Comparison of ENCODE assay signal across 1 cellular context in the genomic region with DNA sequence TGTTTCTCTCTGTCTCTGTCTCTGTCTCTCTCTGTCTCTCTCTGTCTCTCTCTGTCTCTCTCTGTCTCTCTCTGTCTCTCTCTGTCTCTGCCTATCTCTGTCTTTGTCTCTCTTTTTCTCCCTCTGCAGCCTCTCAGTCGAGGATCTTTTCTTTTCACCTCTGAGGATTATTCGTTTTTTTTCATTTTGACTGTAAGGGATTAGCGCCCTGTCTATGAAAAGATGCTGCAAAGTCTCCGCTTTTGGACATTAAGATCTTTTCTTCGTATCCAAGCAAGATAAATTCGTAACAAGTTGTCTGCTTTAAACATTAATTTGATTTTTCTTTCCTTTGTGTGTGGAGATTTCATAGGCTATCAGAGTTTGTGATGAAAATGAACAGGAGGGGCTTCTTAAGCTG.
TF ChIP-seq lines count a peak whose summit lies in the region.

No MANE protein-coding gene starts in this region.

TF ChIP-seq in GM23338, 12 proteins besides CTCF, POLR2A, EP300 and RAD21 (continued from another document):
- TF ChIP-seq, protein P1, sequence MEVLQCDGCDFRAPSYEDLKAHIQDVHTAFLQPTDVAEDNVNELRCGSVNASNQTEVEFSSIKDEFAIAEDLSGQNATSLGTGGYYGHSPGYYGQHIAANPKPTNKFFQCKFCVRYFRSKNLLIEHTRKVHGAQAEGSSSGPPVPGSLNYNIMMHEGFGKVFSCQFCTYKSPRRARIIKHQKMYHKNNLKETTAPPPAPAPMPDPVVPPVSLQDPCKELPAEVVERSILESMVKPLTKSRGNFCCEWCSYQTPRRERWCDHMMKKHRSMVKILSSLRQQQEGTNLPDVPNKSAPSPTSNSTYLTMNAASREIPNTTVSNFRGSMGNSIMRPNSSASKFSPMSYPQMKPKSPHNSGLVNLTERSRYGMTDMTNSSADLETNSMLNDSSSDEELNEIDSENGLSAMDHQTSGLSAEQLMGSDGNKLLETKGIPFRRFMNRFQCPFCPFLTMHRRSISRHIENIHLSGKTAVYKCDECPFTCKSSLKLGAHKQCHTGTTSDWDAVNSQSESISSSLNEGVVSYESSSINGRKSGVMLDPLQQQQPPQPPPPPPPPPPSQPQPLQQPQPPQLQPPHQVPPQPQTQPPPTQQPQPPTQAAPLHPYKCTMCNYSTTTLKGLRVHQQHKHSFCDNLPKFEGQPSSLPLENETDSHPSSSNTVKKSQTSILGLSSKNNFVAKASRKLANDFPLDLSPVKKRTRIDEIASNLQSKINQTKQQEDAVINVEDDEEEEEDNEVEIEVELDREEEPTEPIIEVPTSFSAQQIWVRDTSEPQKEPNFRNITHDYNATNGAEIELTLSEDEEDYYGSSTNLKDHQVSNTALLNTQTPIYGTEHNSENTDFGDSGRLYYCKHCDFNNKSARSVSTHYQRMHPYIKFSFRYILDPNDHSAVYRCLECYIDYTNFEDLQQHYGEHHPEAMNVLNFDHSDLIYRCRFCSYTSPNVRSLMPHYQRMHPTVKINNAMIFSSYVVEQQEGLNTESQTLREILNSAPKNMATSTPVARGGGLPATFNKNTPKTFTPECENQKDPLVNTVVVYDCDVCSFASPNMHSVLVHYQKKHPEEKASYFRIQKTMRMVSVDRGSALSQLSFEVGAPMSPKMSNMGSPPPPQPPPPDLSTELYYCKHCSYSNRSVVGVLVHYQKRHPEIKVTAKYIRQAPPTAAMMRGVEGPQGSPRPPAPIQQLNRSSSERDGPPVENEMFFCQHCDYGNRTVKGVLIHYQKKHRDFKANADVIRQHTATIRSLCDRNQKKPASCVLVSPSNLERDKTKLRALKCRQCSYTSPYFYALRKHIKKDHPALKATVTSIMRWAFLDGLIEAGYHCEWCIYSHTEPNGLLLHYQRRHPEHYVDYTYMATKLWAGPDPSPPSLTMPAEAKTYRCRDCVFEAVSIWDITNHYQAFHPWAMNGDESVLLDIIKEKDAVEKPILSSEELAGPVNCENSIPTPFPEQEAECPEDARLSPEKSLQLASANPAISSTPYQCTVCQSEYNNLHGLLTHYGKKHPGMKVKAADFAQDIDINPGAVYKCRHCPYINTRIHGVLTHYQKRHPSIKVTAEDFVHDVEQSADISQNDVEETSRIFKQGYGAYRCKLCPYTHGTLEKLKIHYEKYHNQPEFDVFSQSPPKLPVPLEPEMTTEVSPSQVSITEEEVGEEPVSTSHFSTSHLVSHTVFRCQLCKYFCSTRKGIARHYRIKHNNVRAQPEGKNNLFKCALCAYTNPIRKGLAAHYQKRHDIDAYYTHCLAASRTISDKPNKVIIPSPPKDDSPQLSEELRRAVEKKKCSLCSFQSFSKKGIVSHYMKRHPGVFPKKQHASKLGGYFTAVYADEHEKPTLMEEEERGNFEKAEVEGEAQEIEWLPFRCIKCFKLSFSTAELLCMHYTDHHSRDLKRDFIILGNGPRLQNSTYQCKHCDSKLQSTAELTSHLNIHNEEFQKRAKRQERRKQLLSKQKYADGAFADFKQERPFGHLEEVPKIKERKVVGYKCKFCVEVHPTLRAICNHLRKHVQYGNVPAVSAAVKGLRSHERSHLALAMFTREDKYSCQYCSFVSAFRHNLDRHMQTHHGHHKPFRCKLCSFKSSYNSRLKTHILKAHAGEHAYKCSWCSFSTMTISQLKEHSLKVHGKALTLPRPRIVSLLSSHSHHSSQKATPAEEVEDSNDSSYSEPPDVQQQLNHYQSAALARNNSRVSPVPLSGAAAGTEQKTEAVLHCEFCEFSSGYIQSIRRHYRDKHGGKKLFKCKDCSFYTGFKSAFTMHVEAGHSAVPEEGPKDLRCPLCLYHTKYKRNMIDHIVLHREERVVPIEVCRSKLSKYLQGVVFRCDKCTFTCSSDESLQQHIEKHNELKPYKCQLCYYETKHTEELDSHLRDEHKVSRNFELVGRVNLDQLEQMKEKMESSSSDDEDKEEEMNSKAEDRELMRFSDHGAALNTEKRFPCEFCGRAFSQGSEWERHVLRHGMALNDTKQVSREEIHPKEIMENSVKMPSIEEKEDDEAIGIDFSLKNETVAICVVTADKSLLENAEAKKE (CRISPR knock-in tag; IDR thresholded peaks at IDR 0.05): no peak
- TF ChIP-seq ZNF114 (CRISPR knock-in tag; IDR thresholded peaks at IDR 0.05) (no peak), POLR2AphosphoS5 (IDR thresholded peaks at IDR 0.05; ENCODE audit: low read depth) (no peak)
TF ChIP-seq in GM23338: peak in this region for 0.
